16 cellular contexts compared by ENCODE assay signal in the genomic region with DNA sequence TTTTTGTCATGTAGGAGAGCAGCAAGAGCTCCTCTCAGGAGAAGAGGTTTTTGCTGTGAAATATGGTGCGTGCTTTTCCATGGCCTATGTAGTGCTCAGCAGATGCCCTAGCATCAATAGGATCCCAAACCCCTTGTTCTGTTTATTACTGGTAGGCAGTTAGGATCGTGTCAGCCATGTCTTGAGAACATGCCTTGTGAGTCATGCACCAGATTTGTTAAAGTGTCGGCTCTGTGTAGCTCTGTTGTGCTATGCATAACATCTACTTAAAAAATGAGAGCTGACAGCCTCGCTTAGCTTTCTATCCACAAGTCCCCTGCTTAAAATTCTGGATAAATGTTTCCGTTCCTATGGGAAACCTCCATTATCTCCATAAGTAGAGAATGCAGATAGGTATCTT. TPM values are rescaled to one million over a fixed set of nuclear protein-coding genes. Genes with fewer than 3 reads are reported as not detected.
A peak's percentile ranks its signal among the peaks of the same experiment; 100 is the strongest.
DNase-seq lines count a peak whose midpoint lies in the region; FAIRE-seq and TF ChIP-seq lines count a peak whose summit lies in the region.
"Had no signal": no experiment of that assay in that cellular context is flagged by ENCODE, and none has a peak within 500 bp of the region (broad histone marks: within the 10 kb centered on the region; RNA-seq: fewer than 3 reads in every experiment).

No MANE protein-coding gene starts in this region.

- no peaks in the 10 kb centered on the region for H3K4me1 ChIP-seq in breast epithelium
- peaks cover 15% of the 10 kb centered on the region for H3K4me1 ChIP-seq in keratinocyte (ENCODE audit: control insufficient read depth, extremely low read depth, insufficient read depth, low read length)
- H3K4me1 ChIP-seq in BE2C, result no peaks in the 10 kb centered on the region

- intact Hi-C loops in MCF 10A (cut with micrococcal nuclease) (no loop called here), breast epithelium (cut with DNase I; ENCODE audit: low total_unique reads) (no loop called here)

- no peaks in the 10 kb centered on the region for H3K27me3 Mint-ChIP-seq in MCF 10A (ENCODE audit: insufficient read depth, unreplicated experiment)
- H3K27me3 Mint-ChIP-seq in brain, result peaks cover 11% of the 10 kb centered on the region

- H3K9me3 Mint-ChIP-seq in MCF 10A (ENCODE audit: unreplicated experiment) (no peaks in the 10 kb centered on the region), brain (peaks cover 5 to 13% (median 9%) of the 10 kb centered on the region in 5 experiments)

- no peak overlapping the region for H3K4me3 ChIP-seq in breast epithelium
- H3K4me3 ChIP-seq in keratinocyte (ENCODE audit: control insufficient read depth in 2 of 3, extremely low read depth in 1 of 3, insufficient read depth in 2 of 3, low read depth in 1 of 3, low read length in 3 of 3), result no peak overlapping the region
- H3K4me3 ChIP-seq in BE2C (ENCODE audit: low read depth, low read length), result no peak overlapping the region
- H3K4me3 ChIP-seq: left ventricle myocardium inferior had no signal

- no peak overlapping the region for H3K27ac Mint-ChIP-seq in MCF 10A (ENCODE audit: low read depth, unreplicated experiment)
- H3K27ac Mint-ChIP-seq in brain, result peak overlapping the region in 3 of 5 experiments; percentile 65 to 81 (median 78)

- dilution Hi-C loops in keratinocyte (cut with MboI; ENCODE audit: extremely low pct_ligation_motif_present, low sequenced_read_pairs), result no loop called here

- FAIRE-seq in keratinocyte (lab: Jason Lieb, UNC), result peak; percentile 9
- FAIRE-seq: A204.1, colon, GM19239 had no signal

- no TSS peak for BruUV-seq in MCF 10A (replicated peaks; lab: Mats Ljungman, UMichigan)

- POLR2A ChIA-PET in MCF 10A (lab: Yijun Ruan, JAX), result interaction anchor here (0.6 kb wide), 1 partner anchor 46 kb away, joined by 3 read pairs; no protein-coding TSS in a partner anchor

- H3K27ac ChIP-seq in breast epithelium, result peak overlapping the region in 1 of 2 donors; percentile 74
- H3K27ac ChIP-seq in keratinocyte (ENCODE audit: control insufficient read depth, insufficient read depth, low read length), result no peak overlapping the region
- H3K27ac ChIP-seq in temporal lobe (ENCODE audit: low read depth, low read length), result peak overlapping the region; percentile 59
- H3K27ac ChIP-seq: left ventricle myocardium inferior had no signal

- H3K9ac ChIP-seq in keratinocyte (ENCODE audit: control insufficient read depth, extremely low read depth, insufficient read depth, low read length), result no peak overlapping the region

- H2AFZ ChIP-seq in keratinocyte (ENCODE audit: control insufficient read depth, low read length), result no peak overlapping the region

- CTCF ChIA-PET in MCF 10A (lab: Yijun Ruan, JAX), result interaction anchor here (1.0 kb wide), 1 partner anchor 44 kb away, joined by 3 read pairs; no protein-coding TSS in a partner anchor

- H3K4me1 Mint-ChIP-seq in MCF 10A (ENCODE audit: insufficient read depth, unreplicated experiment), result peaks cover 7% of the 10 kb centered on the region
- peaks cover 46% of the 10 kb centered on the region for H3K4me1 Mint-ChIP-seq in brain

- H3K9me3 ChIP-seq in breast epithelium, result peaks cover 0 to 5% of the 10 kb centered on the region in 2 donors
- H3K9me3 ChIP-seq in keratinocyte (ENCODE audit: control insufficient read depth, low read depth, low read length), result no peaks in the 10 kb centered on the region
- H3K9me3 ChIP-seq in BE2C, result peaks cover 2% of the 10 kb centered on the region; the same call in 1 of the 2 replicates

- DNase-seq in MCF 10A (ENCODE audit: unreplicated experiment) (peak; percentile 20), breast epithelium (ENCODE audit: low spot score in 2 of 2) (no peak), keratinocyte (ENCODE audit: low read depth, low spot score) (no peak), SK-N-DZ (ENCODE audit: low spot score) (no peak), SW480 (ENCODE audit: low spot score) (no peak), BE2C (no peak)
- DNase-seq: activated naive CD4-positive, alpha-beta T cell; glutamatergic neuron; left ventricle myocardium inferior; RPMI8226; stimulated activated CD4-positive, alpha-beta T cell treated with anti-CD3 and anti-CD28 coated beads, Interleukin-15, amount 100 ng/mL, for 24 hours had no signal

- H3K79me2 ChIP-seq in keratinocyte (ENCODE audit: control insufficient read depth, insufficient read depth, low read length), result peaks cover 15% of the 10 kb centered on the region

- H3K4me2 ChIP-seq in keratinocyte (ENCODE audit: control insufficient read depth, extremely low read depth, insufficient read depth, low read depth, low read length), result no peak overlapping the region

- H3K27me3 ChIP-seq in breast epithelium (no peaks in the 10 kb centered on the region), keratinocyte (ENCODE audit: control insufficient read depth, extremely low read depth, insufficient read depth, low read length) (no peaks in the 10 kb centered on the region), BE2C (no peaks in the 10 kb centered on the region)

- TF ChIP-seq CTCF in MCF 10A (IDR thresholded peaks at IDR 0.05; ENCODE audit: unreplicated experiment), result no peak
- no peak for TF ChIP-seq CTCF in breast epithelium (IDR thresholded peaks at IDR 0.05)
- TF ChIP-seq CTCF in brain (conservative IDR thresholded peaks at IDR 0.05), result no peak
- TF ChIP-seq CTCF in keratinocyte (optimal IDR thresholded peaks at IDR 0.05 in 1 of 3, IDR thresholded peaks at IDR 0.05 in 1 of 3, conservative IDR thresholded peaks at IDR 0.05 in 1 of 3; ENCODE audit: extremely low read depth in 1 of 3, insufficient read depth in 2 of 3, low read length in 3 of 3), result no peak
- no peak for TF ChIP-seq CTCF in BE2C (IDR thresholded peaks at IDR 0.05; ENCODE audit: low read depth, low read length)

- no peaks in the 10 kb centered on the region for H4K20me1 ChIP-seq in keratinocyte (ENCODE audit: control insufficient read depth, extremely low read depth, insufficient read depth, low read length)

- no peak for TF ChIP-seq POLR2A in breast epithelium (IDR thresholded peaks at IDR 0.05)

- H3K4me3 Mint-ChIP-seq in MCF 10A (ENCODE audit: unreplicated experiment) (no peak overlapping the region), brain (peak overlapping the region in 3 of 5 experiments; percentile 33 to 79 (median 46))

- H3K36me3 Mint-ChIP-seq in MCF 10A (ENCODE audit: insufficient read depth, unreplicated experiment) (peaks cover 16% of the 10 kb centered on the region), brain (peaks cover 4% of the 10 kb centered on the region)

- no peaks in the 10 kb centered on the region for H3K36me3 ChIP-seq in breast epithelium
- H3K36me3 ChIP-seq in keratinocyte (ENCODE audit: control insufficient read depth in 2 of 2, extremely low read depth in 1 of 2, insufficient read depth in 2 of 2, low read length in 2 of 2), result no peaks in the 10 kb centered on the region
- no peaks in the 10 kb centered on the region for H3K36me3 ChIP-seq in BE2C
- H3K36me3 ChIP-seq: left ventricle myocardium inferior had no signal

- no peaks in the 10 kb centered on the region for H3K9me1 ChIP-seq in keratinocyte (ENCODE audit: control insufficient read depth, extremely low read depth, insufficient read depth, low read length)

RNA-seq across cellular contexts. Expression of a gene that starts 4.4 kb away (rescaled TPM):
- total RNA-seq in MCF 10A (2022) (87.0 and 97.7 TPM in 2 replicates), breast epithelium (10 to 100 TPM; 46.2 to 93.1 (median 67.9) TPM), temporal lobe (55.6 TPM)
- polyA plus RNA-seq in brain (ENCODE audit: insufficient read depth, low read depth, low replicate concordance) (155 TPM), keratinocyte (78.9 to 143 TPM (median 125 TPM) in 3 replicates)
- polyA plus RNA-seq in keratinocyte (2011; ENCODE audit: low read depth), result 86.2 TPM
- 64.6 and 85.6 TPM in 2 replicates for polyA plus RNA-seq in keratinocyte (2011; cell fraction: cytosol; rRNA removed)
- polyA plus RNA-seq in keratinocyte (2011; cell fraction: nucleus; rRNA removed), result 109 and 121 TPM in 2 replicates
- 91.3 and 155 TPM in 2 replicates for polyA plus RNA-seq in keratinocyte (2012; ENCODE audit: low replicate concordance)
- 38.2 to 96.6 TPM (median 66.7 TPM) in 3 replicates for polyA minus RNA-seq in keratinocyte
- polyA minus RNA-seq in keratinocyte (2011; cell fraction: cytosol; rRNA and poly(A)+ RNA removed), result 51.2 TPM
- polyA minus RNA-seq in keratinocyte (2011; cell fraction: nucleus; rRNA and poly(A)+ RNA removed), result 43.3 and 64.2 TPM in 2 replicates
- 178 and 196 TPM in 2 replicates for polyA plus RNA-seq in SK-N-DZ (2014; cell fraction: cytosol; rRNA removed)
- 93.9 and 164 TPM in 2 replicates for polyA plus RNA-seq in SK-N-DZ (2014; cell fraction: nucleus; rRNA removed)
- 304 TPM for polyA plus RNA-seq in BE2C (2012; ENCODE audit: insufficient read depth, insufficient read length, low read depth)

RNA-seq across cellular contexts. Expression of a gene that starts 18.5 kb away (rescaled TPM):
- total RNA-seq in MCF 10A (2022), result 0.20 TPM in 1 of 2 replicates, not detected in the other
- 10 to 100 TPM in 1 of 3 donors, 1 to 10 TPM in 1, under 1 TPM in 1; 0.32 to 13.8 (median 9.4) TPM for total RNA-seq in breast epithelium
- 0.22 TPM for polyA plus RNA-seq in brain (ENCODE audit: insufficient read depth, low read depth, low replicate concordance)
- 0.23 to 1.6 TPM (median 0.49 TPM) in 3 replicates for polyA plus RNA-seq in keratinocyte
- polyA plus RNA-seq in keratinocyte (2011; ENCODE audit: low read depth), result 11.9 TPM
- polyA plus RNA-seq in keratinocyte (2011; cell fraction: cytosol; rRNA removed), result 0.23 and 0.57 TPM in 2 replicates
- 1.1 and 2.5 TPM in 2 replicates for polyA plus RNA-seq in keratinocyte (2011; cell fraction: nucleus; rRNA removed)
- polyA plus RNA-seq in keratinocyte (2012; ENCODE audit: low replicate concordance), result 0.40 and 9.8 TPM in 2 replicates
- 0.73 to 0.74 TPM in 2 of 3 replicates, not detected in the other for polyA minus RNA-seq in keratinocyte
- polyA minus RNA-seq in keratinocyte (2011; cell fraction: cytosol; rRNA and poly(A)+ RNA removed), result not detected
- polyA minus RNA-seq in keratinocyte (2011; cell fraction: nucleus; rRNA and poly(A)+ RNA removed), result 1.3 and 2.2 TPM in 2 replicates
- 0.74 TPM for total RNA-seq in temporal lobe
- 0.47 and 0.79 TPM in 2 replicates for polyA plus RNA-seq in SK-N-DZ (2014; cell fraction: cytosol; rRNA removed)
- polyA plus RNA-seq in SK-N-DZ (2014; cell fraction: nucleus; rRNA removed), result 2.1 and 3.9 TPM in 2 replicates
- 1.8 TPM for polyA plus RNA-seq in BE2C (2012; ENCODE audit: insufficient read depth, insufficient read length, low read depth)

RNA-seq across cellular contexts. Expression of a gene that starts 50.0 kb away (rescaled TPM):
- total RNA-seq in MCF 10A (2022) (26.0 and 31.3 TPM in 2 replicates), breast epithelium (10 to 100 TPM; 40.6 to 80.3 (median 56.5) TPM), temporal lobe (6.4 TPM)
- polyA plus RNA-seq in brain (ENCODE audit: insufficient read depth, low read depth, low replicate concordance) (99.7 TPM), keratinocyte (3.2 to 9.8 TPM (median 5.8 TPM) in 3 replicates)
- 8.9 TPM for polyA plus RNA-seq in keratinocyte (2011; ENCODE audit: low read depth)
- polyA plus RNA-seq in keratinocyte (2011; cell fraction: cytosol; rRNA removed), result 2.3 and 7.6 TPM in 2 replicates
- polyA plus RNA-seq in keratinocyte (2011; cell fraction: nucleus; rRNA removed), result 28.2 and 48.8 TPM in 2 replicates
- 18.0 and 34.2 TPM in 2 replicates for polyA plus RNA-seq in keratinocyte (2012; ENCODE audit: low replicate concordance)
- 2.8 to 8.1 TPM (median 5.3 TPM) in 3 replicates for polyA minus RNA-seq in keratinocyte
- 20.1 TPM for polyA minus RNA-seq in keratinocyte (2011; cell fraction: cytosol; rRNA and poly(A)+ RNA removed)
- 26.7 and 27.4 TPM in 2 replicates for polyA minus RNA-seq in keratinocyte (2011; cell fraction: nucleus; rRNA and poly(A)+ RNA removed)
- 97.9 and 111 TPM in 2 replicates for polyA plus RNA-seq in SK-N-DZ (2014; cell fraction: cytosol; rRNA removed)
- polyA plus RNA-seq in SK-N-DZ (2014; cell fraction: nucleus; rRNA removed), result 787 and 878 TPM in 2 replicates
- polyA plus RNA-seq in BE2C (2012; ENCODE audit: insufficient read depth, insufficient read length, low read depth), result 47.0 TPM
